In the genomic region with DNA sequence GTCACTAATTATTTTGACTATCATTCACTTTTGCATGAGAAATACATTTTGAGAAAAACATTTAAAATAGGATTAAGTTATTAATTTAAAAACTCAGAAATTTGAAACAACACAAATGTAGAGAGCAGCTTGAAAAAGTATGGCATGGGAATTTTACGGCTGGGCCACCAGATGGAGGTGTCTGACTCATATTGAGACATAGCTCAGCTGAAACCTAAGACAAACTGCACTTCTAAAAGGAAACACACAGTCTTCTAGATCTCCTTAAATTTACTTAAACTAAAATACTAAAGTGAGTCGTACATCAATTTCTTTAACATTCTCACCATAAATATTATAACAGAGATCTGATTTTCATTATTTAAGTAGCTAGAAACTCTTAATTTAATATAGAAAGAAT, we compare ENCODE assay signal across 1 cellular context.
TF ChIP-seq lines count a peak whose summit lies in the region.

No MANE protein-coding gene starts in this region.

TF ChIP-seq in K562, 482 proteins besides CTCF, POLR2A, EP300 and RAD21 (continued from another document):
- TF ChIP-seq, protein P1, sequence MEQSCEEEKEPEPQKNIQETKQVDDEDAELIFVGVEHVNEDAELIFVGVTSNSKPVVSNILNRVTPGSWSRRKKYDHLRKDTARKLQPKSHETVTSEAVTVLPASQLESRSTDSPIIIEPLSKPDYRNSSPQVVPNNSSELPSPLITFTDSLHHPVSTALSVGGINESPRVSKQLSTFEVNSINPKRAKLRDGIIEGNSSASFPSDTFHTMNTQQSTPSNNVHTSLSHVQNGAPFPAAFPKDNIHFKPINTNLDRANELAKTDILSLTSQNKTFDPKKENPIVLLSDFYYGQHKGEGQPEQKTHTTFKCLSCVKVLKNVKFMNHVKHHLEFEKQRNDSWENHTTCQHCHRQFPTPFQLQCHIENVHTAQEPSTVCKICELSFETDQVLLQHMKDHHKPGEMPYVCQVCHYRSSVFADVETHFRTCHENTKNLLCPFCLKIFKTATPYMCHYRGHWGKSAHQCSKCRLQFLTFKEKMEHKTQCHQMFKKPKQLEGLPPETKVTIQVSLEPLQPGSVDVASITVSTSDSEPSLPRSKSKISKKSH (CRISPR knock-in tag; IDR thresholded peaks at IDR 0.05): no peak
- TF ChIP-seq, protein P2, sequence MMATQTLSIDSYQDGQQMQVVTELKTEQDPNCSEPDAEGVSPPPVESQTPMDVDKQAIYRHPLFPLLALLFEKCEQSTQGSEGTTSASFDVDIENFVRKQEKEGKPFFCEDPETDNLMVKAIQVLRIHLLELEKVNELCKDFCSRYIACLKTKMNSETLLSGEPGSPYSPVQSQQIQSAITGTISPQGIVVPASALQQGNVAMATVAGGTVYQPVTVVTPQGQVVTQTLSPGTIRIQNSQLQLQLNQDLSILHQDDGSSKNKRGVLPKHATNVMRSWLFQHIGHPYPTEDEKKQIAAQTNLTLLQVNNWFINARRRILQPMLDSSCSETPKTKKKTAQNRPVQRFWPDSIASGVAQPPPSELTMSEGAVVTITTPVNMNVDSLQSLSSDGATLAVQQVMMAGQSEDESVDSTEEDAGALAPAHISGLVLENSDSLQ (IDR thresholded peaks at IDR 0.05): no peak
- no peak for TF ChIP-seq BRD4 (IDR thresholded peaks at IDR 0.05)
- TF ChIP-seq, protein P3, sequence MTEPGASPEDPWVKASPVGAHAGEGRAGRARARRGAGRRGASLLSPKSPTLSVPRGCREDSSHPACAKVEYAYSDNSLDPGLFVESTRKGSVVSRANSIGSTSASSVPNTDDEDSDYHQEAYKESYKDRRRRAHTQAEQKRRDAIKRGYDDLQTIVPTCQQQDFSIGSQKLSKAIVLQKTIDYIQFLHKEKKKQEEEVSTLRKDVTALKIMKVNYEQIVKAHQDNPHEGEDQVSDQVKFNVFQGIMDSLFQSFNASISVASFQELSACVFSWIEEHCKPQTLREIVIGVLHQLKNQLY (CRISPR knock-in tag; conservative IDR thresholded peaks at IDR 0.05): no peak
- TF ChIP-seq TAL1 (IDR thresholded peaks at IDR 0.05): no peak
- TF ChIP-seq, protein P4, sequence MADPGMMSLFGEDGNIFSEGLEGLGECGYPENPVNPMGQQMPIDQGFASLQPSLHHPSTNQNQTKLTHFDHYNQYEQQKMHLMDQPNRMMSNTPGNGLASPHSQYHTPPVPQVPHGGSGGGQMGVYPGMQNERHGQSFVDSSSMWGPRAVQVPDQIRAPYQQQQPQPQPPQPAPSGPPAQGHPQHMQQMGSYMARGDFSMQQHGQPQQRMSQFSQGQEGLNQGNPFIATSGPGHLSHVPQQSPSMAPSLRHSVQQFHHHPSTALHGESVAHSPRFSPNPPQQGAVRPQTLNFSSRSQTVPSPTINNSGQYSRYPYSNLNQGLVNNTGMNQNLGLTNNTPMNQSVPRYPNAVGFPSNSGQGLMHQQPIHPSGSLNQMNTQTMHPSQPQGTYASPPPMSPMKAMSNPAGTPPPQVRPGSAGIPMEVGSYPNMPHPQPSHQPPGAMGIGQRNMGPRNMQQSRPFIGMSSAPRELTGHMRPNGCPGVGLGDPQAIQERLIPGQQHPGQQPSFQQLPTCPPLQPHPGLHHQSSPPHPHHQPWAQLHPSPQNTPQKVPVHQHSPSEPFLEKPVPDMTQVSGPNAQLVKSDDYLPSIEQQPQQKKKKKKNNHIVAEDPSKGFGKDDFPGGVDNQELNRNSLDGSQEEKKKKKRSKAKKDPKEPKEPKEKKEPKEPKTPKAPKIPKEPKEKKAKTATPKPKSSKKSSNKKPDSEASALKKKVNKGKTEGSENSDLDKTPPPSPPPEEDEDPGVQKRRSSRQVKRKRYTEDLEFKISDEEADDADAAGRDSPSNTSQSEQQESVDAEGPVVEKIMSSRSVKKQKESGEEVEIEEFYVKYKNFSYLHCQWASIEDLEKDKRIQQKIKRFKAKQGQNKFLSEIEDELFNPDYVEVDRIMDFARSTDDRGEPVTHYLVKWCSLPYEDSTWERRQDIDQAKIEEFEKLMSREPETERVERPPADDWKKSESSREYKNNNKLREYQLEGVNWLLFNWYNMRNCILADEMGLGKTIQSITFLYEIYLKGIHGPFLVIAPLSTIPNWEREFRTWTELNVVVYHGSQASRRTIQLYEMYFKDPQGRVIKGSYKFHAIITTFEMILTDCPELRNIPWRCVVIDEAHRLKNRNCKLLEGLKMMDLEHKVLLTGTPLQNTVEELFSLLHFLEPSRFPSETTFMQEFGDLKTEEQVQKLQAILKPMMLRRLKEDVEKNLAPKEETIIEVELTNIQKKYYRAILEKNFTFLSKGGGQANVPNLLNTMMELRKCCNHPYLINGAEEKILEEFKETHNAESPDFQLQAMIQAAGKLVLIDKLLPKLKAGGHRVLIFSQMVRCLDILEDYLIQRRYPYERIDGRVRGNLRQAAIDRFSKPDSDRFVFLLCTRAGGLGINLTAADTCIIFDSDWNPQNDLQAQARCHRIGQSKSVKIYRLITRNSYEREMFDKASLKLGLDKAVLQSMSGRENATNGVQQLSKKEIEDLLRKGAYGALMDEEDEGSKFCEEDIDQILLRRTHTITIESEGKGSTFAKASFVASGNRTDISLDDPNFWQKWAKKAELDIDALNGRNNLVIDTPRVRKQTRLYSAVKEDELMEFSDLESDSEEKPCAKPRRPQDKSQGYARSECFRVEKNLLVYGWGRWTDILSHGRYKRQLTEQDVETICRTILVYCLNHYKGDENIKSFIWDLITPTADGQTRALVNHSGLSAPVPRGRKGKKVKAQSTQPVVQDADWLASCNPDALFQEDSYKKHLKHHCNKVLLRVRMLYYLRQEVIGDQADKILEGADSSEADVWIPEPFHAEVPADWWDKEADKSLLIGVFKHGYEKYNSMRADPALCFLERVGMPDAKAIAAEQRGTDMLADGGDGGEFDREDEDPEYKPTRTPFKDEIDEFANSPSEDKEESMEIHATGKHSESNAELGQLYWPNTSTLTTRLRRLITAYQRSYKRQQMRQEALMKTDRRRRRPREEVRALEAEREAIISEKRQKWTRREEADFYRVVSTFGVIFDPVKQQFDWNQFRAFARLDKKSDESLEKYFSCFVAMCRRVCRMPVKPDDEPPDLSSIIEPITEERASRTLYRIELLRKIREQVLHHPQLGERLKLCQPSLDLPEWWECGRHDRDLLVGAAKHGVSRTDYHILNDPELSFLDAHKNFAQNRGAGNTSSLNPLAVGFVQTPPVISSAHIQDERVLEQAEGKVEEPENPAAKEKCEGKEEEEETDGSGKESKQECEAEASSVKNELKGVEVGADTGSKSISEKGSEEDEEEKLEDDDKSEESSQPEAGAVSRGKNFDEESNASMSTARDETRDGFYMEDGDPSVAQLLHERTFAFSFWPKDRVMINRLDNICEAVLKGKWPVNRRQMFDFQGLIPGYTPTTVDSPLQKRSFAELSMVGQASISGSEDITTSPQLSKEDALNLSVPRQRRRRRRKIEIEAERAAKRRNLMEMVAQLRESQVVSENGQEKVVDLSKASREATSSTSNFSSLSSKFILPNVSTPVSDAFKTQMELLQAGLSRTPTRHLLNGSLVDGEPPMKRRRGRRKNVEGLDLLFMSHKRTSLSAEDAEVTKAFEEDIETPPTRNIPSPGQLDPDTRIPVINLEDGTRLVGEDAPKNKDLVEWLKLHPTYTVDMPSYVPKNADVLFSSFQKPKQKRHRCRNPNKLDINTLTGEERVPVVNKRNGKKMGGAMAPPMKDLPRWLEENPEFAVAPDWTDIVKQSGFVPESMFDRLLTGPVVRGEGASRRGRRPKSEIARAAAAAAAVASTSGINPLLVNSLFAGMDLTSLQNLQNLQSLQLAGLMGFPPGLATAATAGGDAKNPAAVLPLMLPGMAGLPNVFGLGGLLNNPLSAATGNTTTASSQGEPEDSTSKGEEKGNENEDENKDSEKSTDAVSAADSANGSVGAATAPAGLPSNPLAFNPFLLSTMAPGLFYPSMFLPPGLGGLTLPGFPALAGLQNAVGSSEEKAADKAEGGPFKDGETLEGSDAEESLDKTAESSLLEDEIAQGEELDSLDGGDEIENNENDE (IDR thresholded peaks at IDR 0.05; ENCODE audit: low read depth, low read length): no peak
- TF ChIP-seq SMC3 (conservative IDR thresholded peaks at IDR 0.05; ENCODE audit: insufficient read depth, low read depth, low read length): no peak
- TF ChIP-seq HMG20A (CRISPR knock-in tag; conservative IDR thresholded peaks at IDR 0.05): no peak
- TF ChIP-seq, protein P5, sequence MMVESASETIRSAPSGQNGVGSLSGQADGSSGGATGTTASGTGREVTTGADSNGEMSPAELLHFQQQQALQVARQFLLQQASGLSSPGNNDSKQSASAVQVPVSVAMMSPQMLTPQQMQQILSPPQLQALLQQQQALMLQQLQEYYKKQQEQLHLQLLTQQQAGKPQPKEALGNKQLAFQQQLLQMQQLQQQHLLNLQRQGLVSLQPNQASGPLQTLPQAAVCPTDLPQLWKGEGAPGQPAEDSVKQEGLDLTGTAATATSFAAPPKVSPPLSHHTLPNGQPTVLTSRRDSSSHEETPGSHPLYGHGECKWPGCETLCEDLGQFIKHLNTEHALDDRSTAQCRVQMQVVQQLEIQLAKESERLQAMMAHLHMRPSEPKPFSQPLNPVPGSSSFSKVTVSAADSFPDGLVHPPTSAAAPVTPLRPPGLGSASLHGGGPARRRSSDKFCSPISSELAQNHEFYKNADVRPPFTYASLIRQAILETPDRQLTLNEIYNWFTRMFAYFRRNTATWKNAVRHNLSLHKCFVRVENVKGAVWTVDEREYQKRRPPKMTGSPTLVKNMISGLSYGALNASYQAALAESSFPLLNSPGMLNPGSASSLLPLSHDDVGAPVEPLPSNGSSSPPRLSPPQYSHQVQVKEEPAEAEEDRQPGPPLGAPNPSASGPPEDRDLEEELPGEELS (CRISPR knock-in tag; IDR thresholded peaks at IDR 0.05; ENCODE audit: borderline replicate concordance): no peak
- no peak for TF ChIP-seq NCOA6 (IDR thresholded peaks at IDR 0.05)
- no peak for TF ChIP-seq DNMT1 (IDR thresholded peaks at IDR 0.05)
- no peak for TF ChIP-seq ZNF143 (CRISPR knock-in tag; IDR thresholded peaks at IDR 0.05)
- TF ChIP-seq, protein P6, sequence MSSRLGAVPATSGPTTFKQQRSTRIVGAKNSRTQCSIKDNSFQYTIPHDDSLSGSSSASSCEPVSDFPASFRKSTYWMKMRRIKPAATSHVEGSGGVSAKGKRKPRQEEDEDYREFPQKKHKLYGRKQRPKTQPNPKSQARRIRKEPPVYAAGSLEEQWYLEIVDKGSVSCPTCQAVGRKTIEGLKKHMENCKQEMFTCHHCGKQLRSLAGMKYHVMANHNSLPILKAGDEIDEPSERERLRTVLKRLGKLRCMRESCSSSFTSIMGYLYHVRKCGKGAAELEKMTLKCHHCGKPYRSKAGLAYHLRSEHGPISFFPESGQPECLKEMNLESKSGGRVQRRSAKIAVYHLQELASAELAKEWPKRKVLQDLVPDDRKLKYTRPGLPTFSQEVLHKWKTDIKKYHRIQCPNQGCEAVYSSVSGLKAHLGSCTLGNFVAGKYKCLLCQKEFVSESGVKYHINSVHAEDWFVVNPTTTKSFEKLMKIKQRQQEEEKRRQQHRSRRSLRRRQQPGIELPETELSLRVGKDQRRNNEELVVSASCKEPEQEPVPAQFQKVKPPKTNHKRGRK (tag; IDR thresholded peaks at IDR 0.05): no peak
- TF ChIP-seq SAFB (IDR thresholded peaks at IDR 0.05; ENCODE audit: borderline replicate concordance, low read depth, low read length): no peak
- TF ChIP-seq CXXC5 (CRISPR knock-in tag; IDR thresholded peaks at IDR 0.05): no peak
